8 cellular contexts compared by ENCODE assay signal in the genomic region with DNA sequence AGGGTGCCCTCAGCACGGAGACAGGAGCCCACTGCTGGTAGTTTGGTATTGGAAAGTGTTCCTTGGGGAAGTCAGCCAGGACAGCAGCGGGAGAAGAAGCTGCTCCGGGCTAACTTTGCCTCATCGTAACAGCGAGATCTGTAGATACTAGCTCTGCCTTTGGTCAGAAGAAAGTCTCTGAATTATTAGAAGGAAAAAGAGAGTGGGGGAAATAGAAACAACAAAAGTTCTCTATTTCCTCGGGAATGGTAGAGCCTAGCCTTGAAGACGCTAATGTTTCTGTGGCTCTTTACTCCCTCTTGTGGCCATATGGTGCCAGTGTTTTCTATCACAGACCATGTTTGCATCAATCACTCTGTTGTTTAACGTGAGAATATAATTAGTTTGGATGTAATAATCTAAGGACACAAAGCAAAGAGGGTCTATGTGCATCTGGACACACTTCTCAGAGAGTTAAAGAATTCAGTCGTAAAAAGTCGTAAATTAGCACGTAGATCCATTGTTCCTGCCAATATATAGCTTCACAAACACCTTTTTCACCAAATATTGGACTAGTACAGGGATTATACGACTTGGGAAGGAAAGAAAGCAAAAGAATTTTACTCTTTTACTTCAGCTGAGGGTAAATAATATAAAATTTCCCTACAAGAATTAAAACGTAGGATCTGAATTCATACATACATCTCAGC. TPM values are rescaled to one million over a fixed set of nuclear protein-coding genes. Genes with fewer than 3 reads are reported as not detected.
DNase-seq lines count a peak whose midpoint lies in the region; ATAC-seq, FAIRE-seq and TF ChIP-seq lines count a peak whose summit lies in the region.

No MANE protein-coding gene starts in this region.

- H3K9me3 ChIP-seq in neural cell (ENCODE audit: low read length) (no peaks in the 10 kb centered on the region), aorta (ENCODE audit: control insufficient read depth, low read length) (no peaks in the 10 kb centered on the region)

- intact Hi-C loops in activated naive CD4-positive, alpha-beta T cell treated with anti-CD3 and anti-CD28 coated beads for 36 hours (cut with micrococcal nuclease), result loop anchor here (1.0 to 2.0 kb wide), 8 partner anchors 41 to 424 kb away; a partner anchor contains a TSS
- intact Hi-C loops in aorta (cut with DNase I), result loop anchor here (2.0 to 5.0 kb wide), 5 partner anchors 55 to 425 kb away; a partner anchor contains a TSS

- peak; percentile 74 for FAIRE-seq in RCC 7860 (lab: Jason Lieb, UNC)

- peak overlapping the region; percentile 25 for H2AFZ ChIP-seq in neural cell (ENCODE audit: low read depth, low read length)

- H3K27ac Mint-ChIP-seq in activated naive CD4-positive, alpha-beta T cell treated with anti-CD3 and anti-CD28 coated beads for 36 hours, result peak overlapping the region; percentile 77

- no peaks in the 10 kb centered on the region for H3K79me2 ChIP-seq in neural cell (replicated peaks; ENCODE audit: insufficient read depth, low read length)

- no peaks in the 10 kb centered on the region for H3K9me3 Mint-ChIP-seq in activated naive CD4-positive, alpha-beta T cell treated with anti-CD3 and anti-CD28 coated beads for 36 hours

- peaks cover 36% of the 10 kb centered on the region for H3K4me1 Mint-ChIP-seq in activated naive CD4-positive, alpha-beta T cell treated with anti-CD3 and anti-CD28 coated beads for 36 hours (ENCODE audit: low read depth)

- H3K4me2 ChIP-seq in neural cell (ENCODE audit: low read length), result peak overlapping the region; percentile 63

- peak; percentile 80 for DNase-seq in ELF-1 (ENCODE audit: low read depth, low spot score)
- peak; percentile 85 for DNase-seq in KBM-7
- peak; percentile 57 for DNase-seq in RCC 7860 (ENCODE audit: low spot score)
- peak; percentile 77 for DNase-seq in activated naive CD4-positive, alpha-beta T cell treated with anti-CD3 and anti-CD28 coated beads for 36 hours
- peak; percentile 78 for DNase-seq in foreskin melanocyte
- DNase-seq in aorta, result peak; percentile 68 to 78

- no peak overlapping the region for H3K9ac ChIP-seq in neural cell (ENCODE audit: low read length)

- H3K27me3 Mint-ChIP-seq in activated naive CD4-positive, alpha-beta T cell treated with anti-CD3 and anti-CD28 coated beads for 36 hours (ENCODE audit: low read depth), result no peaks in the 10 kb centered on the region

- H3K4me3 Mint-ChIP-seq in activated naive CD4-positive, alpha-beta T cell treated with anti-CD3 and anti-CD28 coated beads for 36 hours, result peak overlapping the region; percentile 72

- TF ChIP-seq CTCF in neural cell (IDR thresholded peaks at IDR 0.05; ENCODE audit: poor library complexity, severe bottlenecking), result peak; percentile 96

- CTCF ChIA-PET in activated naive CD4-positive, alpha-beta T cell treated with anti-CD3 and anti-CD28 coated beads for 36 hours (lab: Charles Lee), result interaction anchor here (0.6 to 6.7 kb wide), 67 partner anchors 11 to 617 kb away, joined by 3 to 83 read pairs (median 4); a partner anchor contains a TSS

- 1% methylated on average over 13 of the region's 13 CpGs for WGBS in aorta, 2 donors

- H3K36me3 ChIP-seq in neural cell (ENCODE audit: insufficient read depth, low read length) (no peaks in the 10 kb centered on the region), aorta (ENCODE audit: control insufficient read depth in 1 of 2, insufficient read depth in 2 of 2, low read length in 1 of 2) (no peaks in the 10 kb centered on the region)

- no peaks in the 10 kb centered on the region for H3K36me3 Mint-ChIP-seq in activated naive CD4-positive, alpha-beta T cell treated with anti-CD3 and anti-CD28 coated beads for 36 hours (ENCODE audit: low read depth)

- no peaks in the 10 kb centered on the region for H3K9me2 ChIP-seq in neural cell (ENCODE audit: insufficient read depth, low read length)

- H3K4me1 ChIP-seq in aorta (ENCODE audit: control insufficient read depth in 1 of 2, insufficient read depth in 2 of 2, low read length in 2 of 2), result no peaks in the 10 kb centered on the region

- TF ChIP-seq EP300 in neural cell (conservative IDR thresholded peaks at IDR 0.05; ENCODE audit: poor library complexity, severe bottlenecking), result no peak

- H3K4me3 ChIP-seq in neural cell (ENCODE audit: low read length) (peak overlapping the region; percentile 65), aorta (ENCODE audit: low read length in 2 of 2) (peak overlapping the region; percentile 49 to 90)

- no peaks in the 10 kb centered on the region for H3K27me3 ChIP-seq in neural cell (ENCODE audit: insufficient read depth, low read depth, low read length)
- no peaks in the 10 kb centered on the region for H3K27me3 ChIP-seq in aorta (ENCODE audit: control insufficient read depth in 1 of 2, insufficient read depth in 2 of 2, low read length in 1 of 2)

- H4K20me1 ChIP-seq in neural cell (ENCODE audit: insufficient read depth), result no peaks in the 10 kb centered on the region

- in situ Hi-C loops in KBM-7 (cut with MboI; ENCODE audit: low pct_unique_long_range_greater_than_20kb, low sequenced_read_pairs), result loop anchor here (25.0 kb wide), 1 partner anchor 400 kb away; no protein-coding TSS in a partner anchor

- ATAC-seq in GM21723 (IDR thresholded peaks at IDR 0.05; ENCODE audit: unreplicated experiment) (peak; percentile 70), aorta (ENCODE audit: low FRiP score) (peak; percentile 96)

- H3F3A ChIP-seq in neural cell (ENCODE audit: insufficient read depth, low read length, poor library complexity, severe bottlenecking), result no peaks in the 10 kb centered on the region

- H3K27ac ChIP-seq in neural cell (ENCODE audit: low read length) (no peak overlapping the region), aorta (ENCODE audit: low read depth in 1 of 2, low read length in 2 of 2) (peak overlapping the region in 1 of 2 donors; percentile 42)

- TF ChIP-seq RAD21 in neural cell (conservative IDR thresholded peaks at IDR 0.05), result peak; percentile 91

TF ChIP-seq in neural cell, 6 proteins besides CTCF, POLR2A, EP300 and RAD21:
- TF ChIP-seq TAF1 (IDR thresholded peaks at IDR 0.05; ENCODE audit: low read depth) (no peak), EZH2 (IDR thresholded peaks at IDR 0.05; ENCODE audit: borderline replicate concordance, insufficient read depth, low read length, poor library complexity, severe bottlenecking) (no peak), POLR2AphosphoS5 (IDR thresholded peaks at IDR 0.05) (no peak), MXI1 (conservative IDR thresholded peaks at IDR 0.05; ENCODE audit: poor library complexity, severe bottlenecking) (no peak), SMC3 (conservative IDR thresholded peaks at IDR 0.05; ENCODE audit: poor library complexity) (peak; percentile 87)
- TF ChIP-seq, protein P1, sequence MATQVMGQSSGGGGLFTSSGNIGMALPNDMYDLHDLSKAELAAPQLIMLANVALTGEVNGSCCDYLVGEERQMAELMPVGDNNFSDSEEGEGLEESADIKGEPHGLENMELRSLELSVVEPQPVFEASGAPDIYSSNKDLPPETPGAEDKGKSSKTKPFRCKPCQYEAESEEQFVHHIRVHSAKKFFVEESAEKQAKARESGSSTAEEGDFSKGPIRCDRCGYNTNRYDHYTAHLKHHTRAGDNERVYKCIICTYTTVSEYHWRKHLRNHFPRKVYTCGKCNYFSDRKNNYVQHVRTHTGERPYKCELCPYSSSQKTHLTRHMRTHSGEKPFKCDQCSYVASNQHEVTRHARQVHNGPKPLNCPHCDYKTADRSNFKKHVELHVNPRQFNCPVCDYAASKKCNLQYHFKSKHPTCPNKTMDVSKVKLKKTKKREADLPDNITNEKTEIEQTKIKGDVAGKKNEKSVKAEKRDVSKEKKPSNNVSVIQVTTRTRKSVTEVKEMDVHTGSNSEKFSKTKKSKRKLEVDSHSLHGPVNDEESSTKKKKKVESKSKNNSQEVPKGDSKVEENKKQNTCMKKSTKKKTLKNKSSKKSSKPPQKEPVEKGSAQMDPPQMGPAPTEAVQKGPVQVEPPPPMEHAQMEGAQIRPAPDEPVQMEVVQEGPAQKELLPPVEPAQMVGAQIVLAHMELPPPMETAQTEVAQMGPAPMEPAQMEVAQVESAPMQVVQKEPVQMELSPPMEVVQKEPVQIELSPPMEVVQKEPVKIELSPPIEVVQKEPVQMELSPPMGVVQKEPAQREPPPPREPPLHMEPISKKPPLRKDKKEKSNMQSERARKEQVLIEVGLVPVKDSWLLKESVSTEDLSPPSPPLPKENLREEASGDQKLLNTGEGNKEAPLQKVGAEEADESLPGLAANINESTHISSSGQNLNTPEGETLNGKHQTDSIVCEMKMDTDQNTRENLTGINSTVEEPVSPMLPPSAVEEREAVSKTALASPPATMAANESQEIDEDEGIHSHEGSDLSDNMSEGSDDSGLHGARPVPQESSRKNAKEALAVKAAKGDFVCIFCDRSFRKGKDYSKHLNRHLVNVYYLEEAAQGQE (IDR thresholded peaks at IDR 0.05; ENCODE audit: borderline replicate concordance), result no peak

RNA-seq across cellular contexts. Expression of a gene that starts 40.2 kb away (rescaled TPM):
- total RNA-seq in activated naive CD4-positive, alpha-beta T cell treated with anti-CD3 and anti-CD28 coated beads for 36 hours, result 10 to 100 TPM; 85.6 to 96.3 TPM
- 197 and 244 TPM in 2 replicates for polyA plus RNA-seq in neural cell
- polyA minus RNA-seq in neural cell, result 176 TPM in 2 replicates
- total RNA-seq in aorta, result 100 to 1,000 TPM; 138 to 157 TPM
- 100 to 1,000 TPM; 170 to 172 TPM for polyA plus RNA-seq in aorta

RNA-seq across cellular contexts. Expression of a gene that starts 56.3 kb away (rescaled TPM):
- 100 to 1,000 TPM; 141 to 142 TPM for total RNA-seq in activated naive CD4-positive, alpha-beta T cell treated with anti-CD3 and anti-CD28 coated beads for 36 hours
- polyA plus RNA-seq in neural cell (0.26 and 1.1 TPM in 2 replicates), aorta (10 to 100 TPM; 13.7 to 32.2 TPM)
- polyA minus RNA-seq in neural cell, result 0.73 and 1.4 TPM in 2 replicates
- 10 to 100 TPM; 17.8 to 26.9 TPM for total RNA-seq in aorta

Comparison
In these comparisons a context has a peak if more than half of its experiments do, and no peak if none do; other contexts are left out.
1. RNA of a gene that starts 56.3 kb away (total RNA-seq): 141 to 142 TPM in activated naive CD4-positive, alpha-beta T cell treated with anti-CD3 and anti-CD28 coated beads for 36 hours; 17.8 to 26.9 TPM in aorta; every median in the first group is over 4 times any median in the second.
2. Peak in every context shown above with its lines, with median percentiles within 50 percentile points of each other: DNase-seq.